ENCODE assay signal across 8 cellular contexts in genomic region chr7:92810242-92810611, GRCh38. TPM values are rescaled to one million over a fixed set of nuclear protein-coding genes. Genes with fewer than 3 reads are reported as not detected.
DNase-seq lines count a peak whose midpoint lies in the region; ATAC-seq and TF ChIP-seq lines count a peak whose summit lies in the region.

No MANE protein-coding gene starts in this region.

- H3K79me2 ChIP-seq in GM23338 (replicated peaks; ENCODE audit: insufficient read depth) = peaks cover 20% of the 10 kb centered on the region

- TF ChIP-seq CTCF in GM23338 (conservative IDR thresholded peaks at IDR 0.05; ENCODE audit: low read depth in 2 of 2) (no peak), chondrocyte (IDR thresholded peaks at IDR 0.05) (no peak)

- H3K27me3 ChIP-seq in GM23338 (ENCODE audit: insufficient read depth) = no peaks in the 10 kb centered on the region

- H3K4me1 Mint-ChIP-seq in GM23338 = peaks cover 51% of the 10 kb centered on the region
- peaks cover 76% of the 10 kb centered on the region for H3K4me1 Mint-ChIP-seq in chondrocyte (ENCODE audit: low read depth)
- peaks cover 60% of the 10 kb centered on the region for H3K4me1 Mint-ChIP-seq in stimulated activated naive CD8-positive, alpha-beta T cell treated with anti-CD3 and anti-CD28 coated beads, Interleukin-15, amount 100 ng/mL, for 72 hours

- ATAC-seq in GM18498 (IDR thresholded peaks at IDR 0.05; ENCODE audit: unreplicated experiment) (peak; percentile 24), GM23338 (no peak; the same call in 2 of the 3 replicates)
- ATAC-seq in stimulated activated naive CD8-positive, alpha-beta T cell treated with anti-CD3 and anti-CD28 coated beads, Interleukin-15, amount 100 ng/mL, for 72 hours = no peak

- no peaks in the 10 kb centered on the region for H3K36me3 ChIP-seq in GM23338 (ENCODE audit: insufficient read depth)

- H3K4me2 ChIP-seq in GM23338 = peak overlapping the region; percentile 31

- no peak overlapping the region for H3K4me3 ChIP-seq in GM23338

- H3K9me2 ChIP-seq in GM23338 (ENCODE audit: insufficient read depth) = no peaks in the 10 kb centered on the region

- no peak overlapping the region for H2AFZ ChIP-seq in GM23338

- H4K20me1 ChIP-seq in GM23338 (replicated peaks; ENCODE audit: insufficient read depth) = no peaks in the 10 kb centered on the region

- no peaks in the 10 kb centered on the region for H3F3A ChIP-seq in GM23338 (replicated peaks; ENCODE audit: low read depth)

- DNase-seq in GM23338 (ENCODE audit: low spot score) (no peak), M059J (ENCODE audit: low read depth) (peak; percentile 39), chondrocyte (ENCODE audit: low spot score) (no peak), NK-92 (lab: John Stamatoyannopoulos, UW; ENCODE audit: unreplicated experiment) (no peak)
- no peak for DNase-seq in stimulated activated naive CD8-positive, alpha-beta T cell treated with anti-CD3 and anti-CD28 coated beads, Interleukin-15, amount 100 ng/mL, for 72 hours
- no peak for DNase-seq in NK-92 treated with Interleukin-12 subunit alpha and Interleukin-12 subunit beta, amount 100 ng/mL, for 24 hours (lab: John Stamatoyannopoulos, UW)
- no peak for DNase-seq in stimulated activated CD4-positive, alpha-beta T cell treated with anti-CD3 and anti-CD28 coated beads, Interleukin-12 subunit alpha, Interleukin-12 subunit beta, amount 100 ng/mL, for 4 hours

- peak overlapping the region; percentile 95 for H3K27ac Mint-ChIP-seq in GM23338
- peak overlapping the region; percentile 88 for H3K27ac Mint-ChIP-seq in chondrocyte (ENCODE audit: unreplicated experiment)
- peak overlapping the region; percentile 52 to 85 for H3K27ac Mint-ChIP-seq in stimulated activated naive CD8-positive, alpha-beta T cell treated with anti-CD3 and anti-CD28 coated beads, Interleukin-15, amount 100 ng/mL, for 72 hours

- H3K9me3 Mint-ChIP-seq in GM23338 = peaks cover 4% of the 10 kb centered on the region; the same call in 2 of the 3 replicates
- no peaks in the 10 kb centered on the region for H3K9me3 Mint-ChIP-seq in chondrocyte (ENCODE audit: low read depth)
- H3K9me3 Mint-ChIP-seq in stimulated activated naive CD8-positive, alpha-beta T cell treated with anti-CD3 and anti-CD28 coated beads, Interleukin-15, amount 100 ng/mL, for 72 hours = peaks cover 0 to 1% of the 10 kb centered on the region in 2 donors

- H3K36me3 Mint-ChIP-seq in GM23338 (ENCODE audit: low read depth) (peaks cover 4% of the 10 kb centered on the region), chondrocyte (ENCODE audit: low read depth) (peaks cover 3% of the 10 kb centered on the region)

- H3K4me3 Mint-ChIP-seq in GM23338 = no peak overlapping the region; the same call in 2 of the 3 replicates
- no peak overlapping the region for H3K4me3 Mint-ChIP-seq in chondrocyte (ENCODE audit: unreplicated experiment)
- peak overlapping the region; percentile 18 to 55 for H3K4me3 Mint-ChIP-seq in stimulated activated naive CD8-positive, alpha-beta T cell treated with anti-CD3 and anti-CD28 coated beads, Interleukin-15, amount 100 ng/mL, for 72 hours

- peak overlapping the region; percentile 21; the same call in 1 of the 2 replicates for H3K27ac ChIP-seq in GM23338 (ENCODE audit: low read depth)

- H3K4me1 ChIP-seq in GM23338 (ENCODE audit: insufficient read depth) = peaks cover 38% of the 10 kb centered on the region

- H3K27me3 Mint-ChIP-seq in GM23338 (ENCODE audit: insufficient read depth, low read depth, poor library complexity) = peaks cover 2% of the 10 kb centered on the region
- no peaks in the 10 kb centered on the region for H3K27me3 Mint-ChIP-seq in chondrocyte (ENCODE audit: low read depth)
- H3K27me3 Mint-ChIP-seq in stimulated activated naive CD8-positive, alpha-beta T cell treated with anti-CD3 and anti-CD28 coated beads, Interleukin-15, amount 100 ng/mL, for 72 hours = no peaks in the 10 kb centered on the region

TF ChIP-seq in GM23338, 12 proteins besides CTCF, POLR2A, EP300 and RAD21:
- no peak for TF ChIP-seq NANOG (IDR thresholded peaks at IDR 0.05; ENCODE audit: borderline replicate concordance)

RNA-seq across cellular contexts. Expression of gene CDK6, which starts 26.1 kb away (rescaled TPM):
- 18.4 and 23.7 TPM in 2 replicates for total RNA-seq in GM23338 (2014; rRNA removed; shearing (Covaris generic))
- polyA plus RNA-seq in GM23338 (2016; fragmentation: Nextera tagmentation; extraction: Ambion mirVana) = 7.1 and 7.4 TPM in 2 replicates
- total RNA-seq in M059J (2014; rRNA removed; shearing (Covaris generic)) = 25.8 and 43.3 TPM in 2 replicates
- 161 to 162 TPM (median 162 TPM) in 3 replicates for total RNA-seq in chondrocyte

Comparison
In these comparisons a context has a peak if more than half of its experiments do, and no peak if none do; other contexts are left out.
1. H3K4me3 Mint-ChIP-seq: peak in stimulated activated naive CD8-positive, alpha-beta T cell treated with anti-CD3 and anti-CD28 coated beads, Interleukin-15, amount 100 ng/mL, for 72 hours (2 of 2); none in GM23338 (single experiment) and chondrocyte (single experiment).
2. Peak in every context shown above with its lines, with median percentiles within 50 percentile points of each other: H3K27ac Mint-ChIP-seq.